In the genomic region with DNA sequence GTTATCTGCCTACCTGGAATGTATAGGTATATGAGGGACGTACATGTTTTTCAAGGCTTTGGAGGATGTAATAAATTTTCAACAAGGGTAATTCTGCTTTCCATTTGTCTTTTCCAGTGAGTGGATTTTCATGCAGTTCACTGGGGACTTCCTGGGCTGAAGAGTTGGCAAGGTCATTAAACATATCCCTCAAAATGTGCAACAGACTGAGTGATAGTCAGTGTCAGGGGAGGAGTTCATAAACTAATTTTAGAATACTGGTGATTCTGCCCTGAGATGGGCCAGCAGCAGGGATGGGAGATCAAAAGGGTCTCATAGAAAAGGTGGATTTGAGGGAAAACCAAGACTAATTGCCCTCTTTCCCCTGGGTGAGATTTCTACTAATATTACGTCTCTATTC, we compare ENCODE assay signal across 1 cellular context.
TF ChIP-seq lines count a peak whose summit lies in the region.

No MANE protein-coding gene starts in this region.

TF ChIP-seq in H1, 55 proteins besides CTCF, POLR2A, EP300 and RAD21:
- TF ChIP-seq, protein P1, sequence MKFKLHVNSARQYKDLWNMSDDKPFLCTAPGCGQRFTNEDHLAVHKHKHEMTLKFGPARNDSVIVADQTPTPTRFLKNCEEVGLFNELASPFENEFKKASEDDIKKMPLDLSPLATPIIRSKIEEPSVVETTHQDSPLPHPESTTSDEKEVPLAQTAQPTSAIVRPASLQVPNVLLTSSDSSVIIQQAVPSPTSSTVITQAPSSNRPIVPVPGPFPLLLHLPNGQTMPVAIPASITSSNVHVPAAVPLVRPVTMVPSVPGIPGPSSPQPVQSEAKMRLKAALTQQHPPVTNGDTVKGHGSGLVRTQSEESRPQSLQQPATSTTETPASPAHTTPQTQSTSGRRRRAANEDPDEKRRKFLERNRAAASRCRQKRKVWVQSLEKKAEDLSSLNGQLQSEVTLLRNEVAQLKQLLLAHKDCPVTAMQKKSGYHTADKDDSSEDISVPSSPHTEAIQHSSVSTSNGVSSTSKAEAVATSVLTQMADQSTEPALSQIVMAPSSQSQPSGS (IDR thresholded peaks at IDR 0.05; ENCODE audit: low read length): no peak
- TF ChIP-seq RBBP5 (IDR thresholded peaks at IDR 0.05; ENCODE audit: borderline replicate concordance, low read depth, low read length): no peak
- TF ChIP-seq TAF1 (IDR thresholded peaks at IDR 0.05; ENCODE audit: low read depth, low read length): no peak
